ENCODE assay signal across 1 cellular context in the genomic region with DNA sequence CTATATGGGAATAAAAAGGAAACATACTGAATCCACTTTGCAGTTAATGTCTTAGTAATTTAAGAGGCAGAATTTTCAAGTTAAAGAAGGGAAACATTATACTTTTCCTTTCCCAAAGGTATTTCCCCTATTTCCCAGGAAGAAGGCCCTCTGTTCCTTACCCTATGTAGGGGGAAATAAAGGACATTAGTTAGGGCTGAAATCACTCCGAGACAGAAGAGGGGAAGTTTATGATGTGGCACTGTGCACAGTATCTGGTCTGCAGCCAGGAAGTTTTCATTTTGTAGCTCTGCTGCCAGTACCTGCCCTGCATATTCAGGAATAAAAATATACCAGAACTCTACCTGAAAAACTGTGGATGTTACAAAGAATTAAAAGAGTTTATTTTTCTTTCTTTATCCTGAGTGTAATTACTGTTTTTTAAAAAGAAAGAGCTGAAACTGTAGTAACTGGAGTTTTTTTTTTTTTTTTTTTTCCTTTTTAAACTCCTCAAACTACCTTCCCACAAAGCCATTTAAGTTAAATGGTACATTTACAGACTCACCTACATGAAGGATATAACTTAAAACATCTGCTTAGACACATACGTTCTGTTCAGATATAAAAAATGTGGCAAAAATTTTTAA.
TF ChIP-seq lines count a peak whose summit lies in the region.

No MANE protein-coding gene starts in this region.

TF ChIP-seq in GM12878, 131 proteins besides CTCF, POLR2A, EP300 and RAD21 (continued from another document and continues in another):
- TF ChIP-seq CREM (IDR thresholded peaks at IDR 0.05; ENCODE audit: low read depth) (no peak), SMARCA5 (IDR thresholded peaks at IDR 0.05) (no peak; the same call in 1 of the 2 replicates), SUPT20H (IDR thresholded peaks at IDR 0.05; ENCODE audit: borderline replicate concordance, control insufficient read depth, low read depth, low read length) (no peak), PAX5 (IDR thresholded peaks at IDR 0.05; ENCODE audit: borderline replicate concordance, low read depth, low read length) (no peak), CEBPB (IDR thresholded peaks at IDR 0.05; ENCODE audit: borderline replicate concordance in 1 of 2, low read depth in 2 of 2, low read length in 2 of 2) (no peak), HCFC1 (IDR thresholded peaks at IDR 0.05; ENCODE audit: low read length) (no peak), ESRRA (IDR thresholded peaks at IDR 0.05; ENCODE audit: low read length) (no peak), BHLHE40 (IDR thresholded peaks at IDR 0.05; ENCODE audit: borderline replicate concordance in 1 of 2, low read depth in 2 of 2, low read length in 1 of 2) (no peak), ZNF622 (IDR thresholded peaks at IDR 0.05) (no peak), CBX3 (IDR thresholded peaks at IDR 0.05; ENCODE audit: borderline replicate concordance, low read depth) (no peak), NFYA (IDR thresholded peaks at IDR 0.05; ENCODE audit: borderline replicate concordance, low read depth, low read length) (no peak), JUND (IDR thresholded peaks at IDR 0.05; ENCODE audit: low read depth, low read length) (no peak), TCF12 (IDR thresholded peaks at IDR 0.05; ENCODE audit: low read depth, low read length) (no peak), HDAC6 (IDR thresholded peaks at IDR 0.05; ENCODE audit: unreplicated experiment) (no peak), DPF2 (IDR thresholded peaks at IDR 0.05) (no peak), RAD51 (IDR thresholded peaks at IDR 0.05) (no peak), CREB1 (IDR thresholded peaks at IDR 0.05; ENCODE audit: low read depth) (no peak), POLR2AphosphoS5 (IDR thresholded peaks at IDR 0.05; ENCODE audit: low read length) (peak; percentile 57; the same call in 1 of the 2 replicates), ZSCAN29 (IDR thresholded peaks at IDR 0.05) (no peak), BRCA1 (IDR thresholded peaks at IDR 0.05; ENCODE audit: low read depth, low read length) (no peak), RELA (IDR thresholded peaks at IDR 0.05; ENCODE audit: borderline replicate concordance, partially characterized antibody) (no peak), ETV6 (conservative IDR thresholded peaks at IDR 0.05 in 1 of 2, IDR thresholded peaks at IDR 0.05 in 1 of 2; ENCODE audit: borderline replicate concordance in 1 of 2, low read depth in 1 of 2) (peak in 1 of 2 experiments; percentile 42; a peak in 1 of 4 replicates), RCOR1 (conservative IDR thresholded peaks at IDR 0.05; ENCODE audit: low read depth, low read length) (no peak), MXI1 (IDR thresholded peaks at IDR 0.05; ENCODE audit: low read depth, low read length) (no peak), CHD2 (IDR thresholded peaks at IDR 0.05; ENCODE audit: borderline replicate concordance, low read depth, low read length) (no peak), WRNIP1 (IDR thresholded peaks at IDR 0.05; ENCODE audit: borderline replicate concordance, low read depth, low read length) (no peak), PAX8 (IDR thresholded peaks at IDR 0.05) (no peak), EED (IDR thresholded peaks at IDR 0.05; ENCODE audit: low read depth) (peak; percentile 47; the same call in 1 of the 2 replicates), YBX1 (IDR thresholded peaks at IDR 0.05) (no peak), ATF7 (IDR thresholded peaks at IDR 0.05; ENCODE audit: low read depth) (no peak), KAT2A (conservative IDR thresholded peaks at IDR 0.05; ENCODE audit: control insufficient read depth, low read depth, low read length) (no peak), CHD4 (IDR thresholded peaks at IDR 0.05) (no peak), TCF3 (IDR thresholded peaks at IDR 0.05; ENCODE audit: borderline replicate concordance, insufficient read depth, low read depth, low read length) (no peak), NR2C2 (IDR thresholded peaks at IDR 0.05; ENCODE audit: borderline replicate concordance, control insufficient read depth, insufficient read length, low read depth) (no peak), TBL1XR1 (IDR thresholded peaks at IDR 0.05; ENCODE audit: low read depth, low read length) (no peak), ZBTB11 (CRISPR knock-in tag; IDR thresholded peaks at IDR 0.05) (0 out of 2 replicates have a peak, but pooled peaks have one; percentile 45), HSF1 (IDR thresholded peaks at IDR 0.05; ENCODE audit: low read depth, low read length) (no peak), ZBTB4 (CRISPR knock-in tag; IDR thresholded peaks at IDR 0.05) (no peak)
- TF ChIP-seq, protein P1, sequence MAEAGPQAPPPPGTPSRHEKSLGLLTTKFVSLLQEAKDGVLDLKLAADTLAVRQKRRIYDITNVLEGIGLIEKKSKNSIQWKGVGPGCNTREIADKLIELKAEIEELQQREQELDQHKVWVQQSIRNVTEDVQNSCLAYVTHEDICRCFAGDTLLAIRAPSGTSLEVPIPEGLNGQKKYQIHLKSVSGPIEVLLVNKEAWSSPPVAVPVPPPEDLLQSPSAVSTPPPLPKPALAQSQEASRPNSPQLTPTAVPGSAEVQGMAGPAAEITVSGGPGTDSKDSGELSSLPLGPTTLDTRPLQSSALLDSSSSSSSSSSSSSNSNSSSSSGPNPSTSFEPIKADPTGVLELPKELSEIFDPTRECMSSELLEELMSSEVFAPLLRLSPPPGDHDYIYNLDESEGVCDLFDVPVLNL (IDR thresholded peaks at IDR 0.05; ENCODE audit: low read depth, low read length) = no peak
- TF ChIP-seq, protein P2, sequence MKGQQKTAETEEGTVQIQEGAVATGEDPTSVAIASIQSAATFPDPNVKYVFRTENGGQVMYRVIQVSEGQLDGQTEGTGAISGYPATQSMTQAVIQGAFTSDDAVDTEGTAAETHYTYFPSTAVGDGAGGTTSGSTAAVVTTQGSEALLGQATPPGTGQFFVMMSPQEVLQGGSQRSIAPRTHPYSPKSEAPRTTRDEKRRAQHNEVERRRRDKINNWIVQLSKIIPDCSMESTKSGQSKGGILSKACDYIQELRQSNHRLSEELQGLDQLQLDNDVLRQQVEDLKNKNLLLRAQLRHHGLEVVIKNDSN (IDR thresholded peaks at IDR 0.05; ENCODE audit: borderline replicate concordance, extremely low read length, insufficient read depth, low read depth, low read length) = no peak
- TF ChIP-seq, protein P3, sequence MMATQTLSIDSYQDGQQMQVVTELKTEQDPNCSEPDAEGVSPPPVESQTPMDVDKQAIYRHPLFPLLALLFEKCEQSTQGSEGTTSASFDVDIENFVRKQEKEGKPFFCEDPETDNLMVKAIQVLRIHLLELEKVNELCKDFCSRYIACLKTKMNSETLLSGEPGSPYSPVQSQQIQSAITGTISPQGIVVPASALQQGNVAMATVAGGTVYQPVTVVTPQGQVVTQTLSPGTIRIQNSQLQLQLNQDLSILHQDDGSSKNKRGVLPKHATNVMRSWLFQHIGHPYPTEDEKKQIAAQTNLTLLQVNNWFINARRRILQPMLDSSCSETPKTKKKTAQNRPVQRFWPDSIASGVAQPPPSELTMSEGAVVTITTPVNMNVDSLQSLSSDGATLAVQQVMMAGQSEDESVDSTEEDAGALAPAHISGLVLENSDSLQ (IDR thresholded peaks at IDR 0.05) = no peak
- TF ChIP-seq, protein P4, sequence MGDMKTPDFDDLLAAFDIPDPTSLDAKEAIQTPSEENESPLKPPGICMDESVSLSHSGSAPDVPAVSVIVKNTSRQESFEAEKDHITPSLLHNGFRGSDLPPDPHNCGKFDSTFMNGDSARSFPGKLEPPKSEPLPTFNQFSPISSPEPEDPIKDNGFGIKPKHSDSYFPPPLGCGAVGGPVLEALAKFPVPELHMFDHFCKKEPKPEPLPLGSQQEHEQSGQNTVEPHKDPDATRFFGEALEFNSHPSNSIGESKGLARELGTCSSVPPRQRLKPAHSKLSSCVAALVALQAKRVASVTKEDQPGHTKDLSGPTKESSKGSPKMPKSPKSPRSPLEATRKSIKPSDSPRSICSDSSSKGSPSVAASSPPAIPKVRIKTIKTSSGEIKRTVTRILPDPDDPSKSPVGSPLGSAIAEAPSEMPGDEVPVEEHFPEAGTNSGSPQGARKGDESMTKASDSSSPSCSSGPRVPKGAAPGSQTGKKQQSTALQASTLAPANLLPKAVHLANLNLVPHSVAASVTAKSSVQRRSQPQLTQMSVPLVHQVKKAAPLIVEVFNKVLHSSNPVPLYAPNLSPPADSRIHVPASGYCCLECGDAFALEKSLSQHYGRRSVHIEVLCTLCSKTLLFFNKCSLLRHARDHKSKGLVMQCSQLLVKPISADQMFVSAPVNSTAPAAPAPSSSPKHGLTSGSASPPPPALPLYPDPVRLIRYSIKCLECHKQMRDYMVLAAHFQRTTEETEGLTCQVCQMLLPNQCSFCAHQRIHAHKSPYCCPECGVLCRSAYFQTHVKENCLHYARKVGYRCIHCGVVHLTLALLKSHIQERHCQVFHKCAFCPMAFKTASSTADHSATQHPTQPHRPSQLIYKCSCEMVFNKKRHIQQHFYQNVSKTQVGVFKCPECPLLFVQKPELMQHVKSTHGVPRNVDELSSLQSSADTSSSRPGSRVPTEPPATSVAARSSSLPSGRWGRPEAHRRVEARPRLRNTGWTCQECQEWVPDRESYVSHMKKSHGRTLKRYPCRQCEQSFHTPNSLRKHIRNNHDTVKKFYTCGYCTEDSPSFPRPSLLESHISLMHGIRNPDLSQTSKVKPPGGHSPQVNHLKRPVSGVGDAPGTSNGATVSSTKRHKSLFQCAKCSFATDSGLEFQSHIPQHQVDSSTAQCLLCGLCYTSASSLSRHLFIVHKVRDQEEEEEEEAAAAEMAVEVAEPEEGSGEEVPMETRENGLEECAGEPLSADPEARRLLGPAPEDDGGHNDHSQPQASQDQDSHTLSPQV (IDR thresholded peaks at IDR 0.05) = no peak
- TF ChIP-seq, protein P5, sequence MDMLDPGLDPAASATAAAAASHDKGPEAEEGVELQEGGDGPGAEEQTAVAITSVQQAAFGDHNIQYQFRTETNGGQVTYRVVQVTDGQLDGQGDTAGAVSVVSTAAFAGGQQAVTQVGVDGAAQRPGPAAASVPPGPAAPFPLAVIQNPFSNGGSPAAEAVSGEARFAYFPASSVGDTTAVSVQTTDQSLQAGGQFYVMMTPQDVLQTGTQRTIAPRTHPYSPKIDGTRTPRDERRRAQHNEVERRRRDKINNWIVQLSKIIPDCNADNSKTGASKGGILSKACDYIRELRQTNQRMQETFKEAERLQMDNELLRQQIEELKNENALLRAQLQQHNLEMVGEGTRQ (IDR thresholded peaks at IDR 0.05; ENCODE audit: borderline replicate concordance, low read depth, low read length) = no peak
- TF ChIP-seq, protein P6, sequence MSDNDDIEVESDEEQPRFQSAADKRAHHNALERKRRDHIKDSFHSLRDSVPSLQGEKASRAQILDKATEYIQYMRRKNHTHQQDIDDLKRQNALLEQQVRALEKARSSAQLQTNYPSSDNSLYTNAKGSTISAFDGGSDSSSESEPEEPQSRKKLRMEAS (IDR thresholded peaks at IDR 0.05; ENCODE audit: low read depth, low read length) = no peak
